In genomic region chr1:227357229-227358078, GRCh38 we compare ENCODE assay signal across 9 cellular contexts. TPM values are rescaled to one million over a fixed set of nuclear protein-coding genes. Genes with fewer than 3 reads are reported as not detected.
DNase-seq lines count a peak whose midpoint lies in the region; TF ChIP-seq lines count a peak whose summit lies in the region.
"Had no signal": no experiment of that assay in that cellular context is flagged by ENCODE, and none has a peak within 500 bp of the region (broad histone marks: within the 10 kb centered on the region; RNA-seq: fewer than 3 reads in every experiment).

No MANE protein-coding gene starts in this region.

- H3K36me3 Mint-ChIP-seq in osteocyte (ENCODE audit: unreplicated experiment) = no peaks in the 10 kb centered on the region

- H3K27me3 ChIP-seq in SJSA1 (replicated peaks) = no peaks in the 10 kb centered on the region

- no peaks in the 10 kb centered on the region for H3K9me3 Mint-ChIP-seq in osteocyte (ENCODE audit: unreplicated experiment)

- DNase-seq in DMS 273 treated with DMSO at 0.1 percent for 48 hours (lab: John Stamatoyannopoulos, UW) (peak; percentile 9), SJSA1 (ENCODE audit: low read depth in 1 of 2, low spot score in 2 of 2) (peak; percentile 86 to 90), foreskin fibroblast (peak; percentile 87 to 92), osteocyte (ENCODE audit: extremely low spot score, unreplicated experiment) (peak; percentile 86), mesenteric fat pad (ENCODE audit: low spot score) (no peak), GM19238 (ENCODE audit: insufficient read length, low spot score) (no peak), COLO668 (lab: John Stamatoyannopoulos, UW; ENCODE audit: unreplicated experiment) (no peak)
- no peak for DNase-seq in stimulated activated naive CD4-positive, alpha-beta T cell treated with Interleukin-2 at 50 U/mL for 16 hours (lab: John Stamatoyannopoulos, UW)

- H3K36me3 ChIP-seq in SJSA1 = no peaks in the 10 kb centered on the region
- H3K36me3 ChIP-seq: prostate gland had no signal

- peaks cover 17% of the 10 kb centered on the region for H3K4me1 ChIP-seq in SJSA1 (replicated peaks)
- H3K4me1 ChIP-seq: prostate gland had no signal

- TF ChIP-seq CTCF in foreskin fibroblast (IDR thresholded peaks at IDR 0.05; ENCODE audit: low read depth, low read length) (no peak), osteocyte (IDR thresholded peaks at IDR 0.05) (no peak)

- H3K4me3 ChIP-seq in SJSA1 (no peak overlapping the region), foreskin fibroblast (ENCODE audit: low read depth in 1 of 2, low read length in 2 of 2) (no peak overlapping the region)
- H3K4me3 ChIP-seq: prostate gland had no signal

- peaks cover 41% of the 10 kb centered on the region for H3K4me1 Mint-ChIP-seq in osteocyte (ENCODE audit: unreplicated experiment)

- H3K4me3 Mint-ChIP-seq in osteocyte (ENCODE audit: unreplicated experiment) = peak overlapping the region; percentile 19

- H3K27me3 Mint-ChIP-seq in osteocyte (ENCODE audit: unreplicated experiment) = no peaks in the 10 kb centered on the region

- no peaks in the 10 kb centered on the region for H3K9me3 ChIP-seq in SJSA1 (replicated peaks)
- H3K9me3 ChIP-seq: prostate gland had no signal

- H3K27ac Mint-ChIP-seq in osteocyte (ENCODE audit: unreplicated experiment) = peak overlapping the region; percentile 80

- H3K27ac ChIP-seq in SJSA1 = peak overlapping the region; percentile 70
- H3K27ac ChIP-seq: prostate gland had no signal

RNA-seq across cellular contexts. Expression of gene CDC42BPA, which starts 39.2 kb away (rescaled TPM):
- 46.4 and 52.8 TPM in 2 replicates for total RNA-seq in SJSA1 (2014; rRNA removed; shearing (Covaris generic))
- total RNA-seq in osteocyte (92.8 and 95.7 TPM in 2 replicates), mesenteric fat pad (42.5 TPM)

Comparison
In these comparisons a context has a peak if more than half of its experiments do, and no peak if none do; other contexts are left out.
1. DNase-seq: peak in DMS 273 treated with DMSO at 0.1 percent for 48 hours (single experiment), SJSA1 (2 of 2), foreskin fibroblast (2 of 2) and osteocyte (single experiment); none in mesenteric fat pad (single experiment), GM19238 (single experiment), stimulated activated naive CD4-positive, alpha-beta T cell treated with Interleukin-2 at 50 U/mL for 16 hours (single experiment) and COLO668 (single experiment).